Comparison of ENCODE assay signal across 20 cellular contexts in the genomic region with DNA sequence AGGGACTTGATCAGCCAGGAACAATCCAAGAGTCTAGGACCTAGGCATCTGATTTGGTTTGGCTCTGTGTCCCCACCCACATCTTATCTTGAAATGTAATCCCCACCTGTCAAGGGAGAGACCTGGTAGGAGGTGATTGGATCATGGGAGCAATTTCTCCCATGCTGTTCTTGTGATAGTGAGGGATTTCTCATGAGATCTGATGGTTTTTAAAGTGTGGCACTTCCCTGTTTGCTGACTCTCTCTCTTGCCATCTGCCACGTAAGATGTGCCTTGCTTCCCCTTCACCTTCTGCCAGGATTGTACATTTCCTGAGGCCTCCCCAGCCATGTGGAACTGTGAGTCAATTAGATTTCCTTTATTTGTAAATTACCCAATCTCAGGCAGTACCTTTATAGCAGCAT.
A peak's percentile ranks its signal among the peaks of the same experiment; 100 is the strongest.
DNase-seq lines count a peak whose midpoint lies in the region; ATAC-seq and TF ChIP-seq lines count a peak whose summit lies in the region.
"Had no signal": no experiment of that assay in that cellular context is flagged by ENCODE, and none has a peak within 500 bp of the region (broad histone marks: within the 10 kb centered on the region; RNA-seq: fewer than 3 reads in every experiment).

No MANE protein-coding gene starts in this region.

- CTCF ChIA-PET in mammary epithelial cell (lab: Charles Lee; ENCODE audit: low non-redundant PET): no interaction called here

- TF ChIP-seq CTCF in mammary epithelial cell (conservative IDR thresholded peaks at IDR 0.05 in 1 of 2, IDR thresholded peaks at IDR 0.05 in 1 of 2; ENCODE audit: extremely low read depth in 1 of 2, insufficient read depth in 1 of 2, low read depth in 1 of 2, low read length in 2 of 2): no peak

- in situ Hi-C loops in mammary epithelial cell (cut with MboI; ENCODE audit: low sequenced_read_pairs in 2 of 2): no loop called here

- no peak overlapping the region for H3K4me3 ChIP-seq in mammary epithelial cell (replicated peaks in 1 of 3; ENCODE audit: insufficient read depth in 1 of 3, low read depth in 2 of 3, low read length in 3 of 3)
- H3K4me3 ChIP-seq: heart left ventricle had no signal

- dilution Hi-C loops in mammary epithelial cell (cut with HindIII; ENCODE audit: low sequenced_read_pairs): no loop called here

- H3K4me2 ChIP-seq in mammary epithelial cell (ENCODE audit: insufficient read depth, low read depth, low read length): no peak overlapping the region
- H3K4me2 ChIP-seq: KMS-11, SK-N-SH had no signal

- intact Hi-C loops in mammary epithelial cell (cut with micrococcal nuclease): no loop called here
- intact Hi-C loops in Right ventricle myocardium inferior (cut with DNase I): no loop called here

- BruUV-seq in mammary epithelial cell (replicated peaks; lab: Mats Ljungman, UMichigan): no TSS peak

- no peaks in the 10 kb centered on the region for H3K79me2 ChIP-seq in mammary epithelial cell (ENCODE audit: insufficient read depth, low read length)

- ATAC-seq in left lobe of liver (peak; percentile 27), HG02852 (IDR thresholded peaks at IDR 0.05; ENCODE audit: unreplicated experiment) (no peak), Right ventricle myocardium inferior (no peak)
- ATAC-seq: heart left ventricle, left ventricle myocardium superior had no signal

- no peaks in the 10 kb centered on the region for H3K36me3 ChIP-seq in mammary epithelial cell (ENCODE audit: insufficient read depth, low read length)
- H3K36me3 ChIP-seq: brain microvascular endothelial cell, heart left ventricle had no signal

- H3K27ac ChIP-seq in mammary epithelial cell (ENCODE audit: insufficient read depth, low read depth, low read length): peak overlapping the region; percentile 25
- H3K27ac ChIP-seq: brain microvascular endothelial cell, C4-2B, heart left ventricle, KMS-11 had no signal

- H2AFZ ChIP-seq in mammary epithelial cell (ENCODE audit: low read depth, low read length): peak overlapping the region; percentile 66

- WGBS in mammary epithelial cell (ENCODE audit: low coverage, missing lambda C conversion rate): 50% methylated on average over 1 of the region's 1 CpG

- no peaks in the 10 kb centered on the region for H3K27me3 ChIP-seq in mammary epithelial cell (ENCODE audit: insufficient read depth, low read length)
- H3K27me3 ChIP-seq: brain microvascular endothelial cell, heart left ventricle had no signal

- no peaks in the 10 kb centered on the region for H3K9me3 ChIP-seq in mammary epithelial cell (replicated peaks; ENCODE audit: insufficient read depth, low read length)
- H3K9me3 ChIP-seq: heart left ventricle, SK-N-SH had no signal

- no peak overlapping the region for H3K9ac ChIP-seq in mammary epithelial cell (ENCODE audit: insufficient read depth, low read length)
- H3K9ac ChIP-seq: KMS-11, SK-N-SH had no signal

- DNase-seq in DMS53 (lab: John Stamatoyannopoulos, UW) (peak; percentile 36), NCI-H2171 treated with DMSO at 0.1 percent for 48 hours (lab: John Stamatoyannopoulos, UW) (peak; percentile 82), mammary epithelial cell (peak; percentile 74), left lobe of liver (ENCODE audit: low spot score) (no peak), Right ventricle myocardium inferior (ENCODE audit: missing footprints) (no peak), NCI-H345 (lab: John Stamatoyannopoulos, UW) (no peak)
- DNase-seq: activated B cell treated with CpG ODN at 0.5 μM for 24 hours; activated CD4-positive, alpha-beta memory T cell treated with anti-CD3 and anti-CD28 coated beads, Interleukin-2, amount 10 ng/mL, durations not matched to agents 7 days and 5 days; activated gamma-delta T cell treated with Interleukin-2 at 50 U/mL for 16 hours; activated T-cell treated with anti-CD3 and anti-CD28 coated beads for 4 hours; brain microvascular endothelial cell; heart left ventricle; left ventricle myocardium superior; NCI-H1048; NCI-H2029 treated with DMSO at 0.1 percent for 48 hours; NCI-H446 treated with DMSO at 0.1 percent for 48 hours; SK-N-SH had no signal

- no peaks in the 10 kb centered on the region for H4K20me1 ChIP-seq in mammary epithelial cell (ENCODE audit: insufficient read depth, low read length)

- peaks cover 44% of the 10 kb centered on the region for H3K4me1 ChIP-seq in mammary epithelial cell (ENCODE audit: insufficient read depth, low read length)

Comparison
In these comparisons a context has a peak if more than half of its experiments do, and no peak if none do; other contexts are left out.
1. DNase-seq: peak in DMS53 (single experiment), NCI-H2171 treated with DMSO at 0.1 percent for 48 hours (single experiment) and mammary epithelial cell (single experiment); none in left lobe of liver (single experiment), Right ventricle myocardium inferior (single experiment) and NCI-H345 (single experiment).